8 cellular contexts compared by ENCODE assay signal in genomic region chr2:210476194-210477128, GRCh38. TPM values are rescaled to one million over a fixed set of nuclear protein-coding genes. Genes with fewer than 3 reads are reported as not detected.
DNase-seq lines count a peak whose midpoint lies in the region; ATAC-seq and TF ChIP-seq lines count a peak whose summit lies in the region.

Gene LANCL1, minus strand, starts transcription at chr2:210476759. Its CDS starts 363 bp downstream, at chr2:210476396.

- no peaks in the 10 kb centered on the region for H3K9me3 ChIP-seq in Peyer's patch
- H3K9me3 ChIP-seq in muscle layer of colon (ENCODE audit: low read length): no peaks in the 10 kb centered on the region

- peaks cover 0 to 13% (median 0%) of the 10 kb centered on the region in 4 donors for H3K4me1 ChIP-seq in Peyer's patch
- peaks cover 18% of the 10 kb centered on the region for H3K4me1 ChIP-seq in muscle layer of colon (ENCODE audit: insufficient read depth, low read length)

- TF ChIP-seq CTCF in Peyer's patch (IDR thresholded peaks at IDR 0.05): no peak

- ATAC-seq in GM21619 (IDR thresholded peaks at IDR 0.05; ENCODE audit: unreplicated experiment) (peak; percentile 100), esophagus mucosa (peak; percentile 99)

- peak within 1 kb of the TSS; percentile 62 for H3K9ac ChIP-seq in muscle layer of colon (ENCODE audit: low read length)

- H3K27ac ChIP-seq in Peyer's patch: peak within 1 kb of the TSS; percentile 74 to 81 (median 78)
- H3K27ac ChIP-seq in muscle layer of colon (ENCODE audit: low read depth, low read length): peak within 1 kb of the TSS; percentile 78

- DNase-seq in DMS153 treated with DMSO at 0.1 percent for 48 hours (lab: John Stamatoyannopoulos, UW; ENCODE audit: unreplicated experiment) (peak; percentile 89), Peyer's patch (peak; percentile 90 to 97 (median 92))
- DNase-seq in Jurkat, Clone E6-1 (ENCODE audit: low read depth, low spot score): peak; percentile 81
- DNase-seq in activated T-cell treated with anti-CD3 and anti-CD28 coated beads, Interleukin-2, amount 50 U/mL, for 48 hours: peak; percentile 86 to 87
- peak; percentile 56 for DNase-seq in stimulated activated CD8-positive, alpha-beta memory T cell treated with anti-CD3 and anti-CD28 coated beads, Interleukin-7, amount 100 ng/mL, for 24 hours (ENCODE audit: low read depth)

- H3K27me3 ChIP-seq in Peyer's patch: no peaks in the 10 kb centered on the region
- no peaks in the 10 kb centered on the region for H3K27me3 ChIP-seq in muscle layer of colon (ENCODE audit: control insufficient read depth in 1 of 2, insufficient read depth in 2 of 2, low read length in 2 of 2)

- peak; percentile 48 to 75 for TF ChIP-seq POLR2A in Peyer's patch (IDR thresholded peaks at IDR 0.05)

- peaks cover 0 to 4% (median 0%) of the 10 kb centered on the region in 3 donors for H3K36me3 ChIP-seq in Peyer's patch
- H3K36me3 ChIP-seq in muscle layer of colon (ENCODE audit: insufficient read depth, low read length): peaks cover 5% of the 10 kb centered on the region

- peak within 1 kb of the TSS; percentile 83 for H3K4me3 ChIP-seq in Jurkat, Clone E6-1 (ENCODE audit: low read length)
- H3K4me3 ChIP-seq in Peyer's patch (peak within 1 kb of the TSS; percentile 57 to 81 (median 70)), muscle layer of colon (ENCODE audit: low read depth in 1 of 2, low read length in 2 of 2) (peak within 1 kb of the TSS; percentile 65 to 78)

RNA-seq across cellular contexts. Expression of gene LANCL1, which starts in this region (rescaled TPM):
- polyA plus RNA-seq in Jurkat, Clone E6-1 (2012; ENCODE audit: insufficient read depth, insufficient read length): 64.3 TPM
- total RNA-seq in Peyer's patch: 10 to 100 TPM; 13.2 to 22.6 (median 18.7) TPM
- 32.4 TPM for total RNA-seq in esophagus mucosa

Comparison
In these comparisons a context has a peak if more than half of its experiments do, and no peak if none do; other contexts are left out.
1. Peak in every context shown above with its lines: DNase-seq, ATAC-seq, H3K4me3 ChIP-seq and H3K27ac ChIP-seq.